Comparison of ENCODE assay signal across 1 cellular context in the genomic region with DNA sequence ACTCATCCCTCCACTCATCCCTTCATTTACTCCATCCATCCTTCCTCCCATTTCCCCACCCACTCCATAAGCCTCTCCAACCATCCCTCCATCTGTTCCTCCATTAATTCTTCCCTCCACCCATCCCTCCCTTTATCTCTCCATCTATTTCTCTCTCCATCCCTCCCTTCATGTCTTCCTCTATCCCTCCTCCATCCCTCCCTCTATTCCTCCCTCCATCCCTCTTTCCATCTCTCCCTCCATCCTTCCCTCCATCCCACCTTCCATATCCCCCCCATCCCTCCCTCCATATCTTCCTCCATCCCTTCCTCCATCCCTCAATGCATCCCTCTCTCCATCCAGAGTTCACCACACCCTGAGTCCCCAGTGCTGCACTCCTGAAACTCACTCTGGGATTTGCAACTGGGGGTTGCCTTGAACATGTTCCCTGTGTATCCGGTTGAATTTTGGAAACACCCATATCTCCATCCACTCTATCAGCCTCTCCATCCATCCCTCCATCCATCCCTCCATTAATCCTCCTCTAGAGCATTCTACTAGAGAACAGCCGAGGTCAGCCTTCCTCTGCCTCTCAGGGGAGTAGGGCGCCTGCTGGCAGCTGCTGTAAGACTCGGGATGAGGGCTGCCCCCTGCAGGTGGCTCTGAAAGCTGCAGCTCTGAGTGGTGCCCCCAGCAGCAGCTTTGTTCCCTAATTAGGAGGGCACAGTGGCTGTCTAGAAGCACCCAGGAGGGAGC.
TF ChIP-seq lines count a peak whose summit lies in the region.

No MANE protein-coding gene starts in this region.

TF ChIP-seq in liver, 16 proteins besides CTCF, POLR2A, EP300 and RAD21 (continued from another document):
- TF ChIP-seq, protein P1, sequence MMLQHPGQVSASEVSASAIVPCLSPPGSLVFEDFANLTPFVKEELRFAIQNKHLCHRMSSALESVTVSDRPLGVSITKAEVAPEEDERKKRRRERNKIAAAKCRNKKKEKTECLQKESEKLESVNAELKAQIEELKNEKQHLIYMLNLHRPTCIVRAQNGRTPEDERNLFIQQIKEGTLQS (IDR thresholded peaks at IDR 0.05) = no peak
- no peak for TF ChIP-seq FOXA2 (IDR thresholded peaks at IDR 0.05)
